In genomic region chr22:17201285-17201945, GRCh38 we compare ENCODE assay signal across 10 cellular contexts. TPM values are rescaled to one million over a fixed set of nuclear protein-coding genes. Genes with fewer than 3 reads are reported as not detected.
A peak's percentile ranks its signal among the peaks of the same experiment; 100 is the strongest.
DNase-seq lines count a peak whose midpoint lies in the region; ATAC-seq and TF ChIP-seq lines count a peak whose summit lies in the region.
"Had no signal": no experiment of that assay in that cellular context is flagged by ENCODE, and none has a peak within 500 bp of the region (broad histone marks: within the 10 kb centered on the region; RNA-seq: fewer than 3 reads in every experiment).

No MANE protein-coding gene starts in this region.

- H3K27me3 ChIP-seq in gastroesophageal sphincter = peaks cover 32% of the 10 kb centered on the region

- no peak overlapping the region for H3K27ac ChIP-seq in gastroesophageal sphincter

- ATAC-seq in effector memory CD8-positive, alpha-beta T cell (replicated peaks) = no peak
- no peak for ATAC-seq in gastroesophageal sphincter
- no peak for ATAC-seq in GM21390 (IDR thresholded peaks at IDR 0.05; ENCODE audit: unreplicated experiment)

- no peaks in the 10 kb centered on the region for H3K9me3 ChIP-seq in gastroesophageal sphincter

- no peak overlapping the region for H3K4me3 Mint-ChIP-seq in effector memory CD8-positive, alpha-beta T cell
- peak overlapping the region in 2 of 3 experiments; percentile 13 to 39 for H3K4me3 Mint-ChIP-seq in nephron

- H3K4me1 ChIP-seq in gastroesophageal sphincter = peaks cover 0 to 19% (median 0%) of the 10 kb centered on the region in 3 donors

- TF ChIP-seq EP300 in gastroesophageal sphincter (IDR thresholded peaks at IDR 0.05) = no peak

- peak overlapping the region; percentile 6 to 14 for H3K27ac Mint-ChIP-seq in effector memory CD8-positive, alpha-beta T cell
- peak overlapping the region; percentile 54 to 91 (median 62) for H3K27ac Mint-ChIP-seq in nephron

- no peaks in the 10 kb centered on the region for H3K27me3 Mint-ChIP-seq in effector memory CD8-positive, alpha-beta T cell
- H3K27me3 Mint-ChIP-seq in nephron (ENCODE audit: low read depth) = no peaks in the 10 kb centered on the region

- whole genome bisulfite sequencing in gastroesophageal sphincter (ENCODE audit: low coverage in 1 of 2), 2 donors = 37 to 38% methylated on average over 8 of the region's 8 CpGs

- no peaks in the 10 kb centered on the region for H3K36me3 ChIP-seq in gastroesophageal sphincter

- no peak overlapping the region for H3K4me3 ChIP-seq in gastroesophageal sphincter

- DNase-seq in ELF-1 (ENCODE audit: low read depth, low spot score) (peak; percentile 36), NCI-H69 (lab: John Stamatoyannopoulos, UW) (peak; percentile 26)
- no peak for DNase-seq in effector memory CD8-positive, alpha-beta T cell
- DNase-seq in stimulated activated CD4-positive, alpha-beta T cell treated with anti-CD3 and anti-CD28 coated beads, Interleukin-2, amount 100 ng/mL, for 24 hours = no peak
- DNase-seq in activated CD8-positive, alpha-beta memory T cell treated with anti-CD3 and anti-CD28 coated beads, Interleukin-2, amount 50 U/mL, for 4 hours = no peak
- DNase-seq: Karpas-422; NK-92 treated with Interleukin-12 subunit alpha and Interleukin-12 subunit beta, amount 100 ng/mL, for 24 hours had no signal

- TF ChIP-seq POLR2A in gastroesophageal sphincter (IDR thresholded peaks at IDR 0.05) = no peak

- H3K4me1 Mint-ChIP-seq in effector memory CD8-positive, alpha-beta T cell (ENCODE audit: low read depth in 2 of 2) = peaks cover 4 to 9% of the 10 kb centered on the region in 2 donors
- H3K4me1 Mint-ChIP-seq in nephron = peaks cover 31% of the 10 kb centered on the region

- H3K36me3 Mint-ChIP-seq in effector memory CD8-positive, alpha-beta T cell (ENCODE audit: insufficient read depth) = peaks cover 78% of the 10 kb centered on the region
- no peaks in the 10 kb centered on the region for H3K36me3 Mint-ChIP-seq in nephron (ENCODE audit: low read depth)

- no peaks in the 10 kb centered on the region for H3K9me3 Mint-ChIP-seq in effector memory CD8-positive, alpha-beta T cell
- no peaks in the 10 kb centered on the region for H3K9me3 Mint-ChIP-seq in nephron

- TF ChIP-seq CTCF in nephron (IDR thresholded peaks at IDR 0.05; ENCODE audit: unreplicated experiment in 3 of 3) (peak in 2 of 3 experiments; percentile 24 to 25), gastroesophageal sphincter (IDR thresholded peaks at IDR 0.05) (no peak)

RNA-seq across cellular contexts. Expression of gene ADA2, which starts 17.8 kb away (rescaled TPM):
- total RNA-seq in gastroesophageal sphincter = 10 to 100 TPM in 1 of 4 donors, 1 to 10 TPM in 3; 4.7 to 16.4 (median 5.4) TPM

RNA-seq across cellular contexts. Expression of gene HDHD5, which starts 42.3 kb away (rescaled TPM):
- total RNA-seq in gastroesophageal sphincter = 10 to 100 TPM; 20.4 to 37.1 (median 33.0) TPM

Comparison
In these comparisons a context has a peak if more than half of its experiments do, and no peak if none do; other contexts are left out.
1. DNase-seq: peak in ELF-1 (single experiment) and NCI-H69 (single experiment); none in effector memory CD8-positive, alpha-beta T cell (0 of 3), stimulated activated CD4-positive, alpha-beta T cell treated with anti-CD3 and anti-CD28 coated beads, Interleukin-2, amount 100 ng/mL, for 24 hours (0 of 2) and activated CD8-positive, alpha-beta memory T cell treated with anti-CD3 and anti-CD28 coated beads, Interleukin-2, amount 50 U/mL, for 4 hours (single experiment).
2. H3K4me3 Mint-ChIP-seq: peak in nephron (2 of 3); none in effector memory CD8-positive, alpha-beta T cell (0 of 2).
3. CTCF ChIP-seq: peak in nephron (2 of 3); none in gastroesophageal sphincter (0 of 4).